Comparison of ENCODE assay signal across 10 cellular contexts in genomic region chrX:10579018-10579752, GRCh38. TPM values are rescaled to one million over a fixed set of nuclear protein-coding genes. Genes with fewer than 3 reads are reported as not detected.
DNase-seq lines count a peak whose midpoint lies in the region; ATAC-seq, FAIRE-seq and TF ChIP-seq lines count a peak whose summit lies in the region.
"Had no signal": no experiment of that assay in that cellular context is flagged by ENCODE, and none has a peak within 500 bp of the region (broad histone marks: within the 10 kb centered on the region; RNA-seq: fewer than 3 reads in every experiment).

No MANE protein-coding gene starts in this region.

- H3K79me2 ChIP-seq in ACC112 (ENCODE audit: control insufficient read depth, insufficient read depth, low read length, unreplicated experiment), result peaks cover 52% of the 10 kb centered on the region

- peak overlapping the region; percentile 72 for H3K4me3 ChIP-seq in ACC112 (ENCODE audit: low read depth, low read length)
- no peak overlapping the region for H3K4me3 ChIP-seq in bronchial epithelial cell (ENCODE audit: low read depth, low read length)
- no peak overlapping the region for H3K4me3 ChIP-seq in right lobe of liver
- H3K4me3 ChIP-seq: skin epidermis had no signal

- peaks cover 8% of the 10 kb centered on the region for H3K36me3 ChIP-seq in ACC112 (ENCODE audit: insufficient read depth, low read length)
- no peaks in the 10 kb centered on the region for H3K36me3 ChIP-seq in bronchial epithelial cell (ENCODE audit: control insufficient read depth, insufficient read depth, low read length)
- H3K36me3 ChIP-seq in right lobe of liver, result no peaks in the 10 kb centered on the region

- H3K27ac ChIP-seq in ACC112 (ENCODE audit: low read depth, low read length) (peak overlapping the region; percentile 100), right lobe of liver (peak overlapping the region; percentile 19 to 59 (median 41))

- H3K4me1 Mint-ChIP-seq in activated CD4-positive, alpha-beta memory T cell treated with anti-CD3 and anti-CD28 coated beads, Interleukin-2, amount 10 ng/mL, durations not matched to agents 7 days and 5 days, result no peaks in the 10 kb centered on the region

- no peaks in the 10 kb centered on the region for H3K36me3 Mint-ChIP-seq in activated CD4-positive, alpha-beta memory T cell treated with anti-CD3 and anti-CD28 coated beads, Interleukin-2, amount 10 ng/mL, durations not matched to agents 7 days and 5 days (ENCODE audit: low read depth)

- 18% methylated on average over 7 of the region's 7 CpGs for WGBS in right lobe of liver (ENCODE audit: insufficient coverage, low coverage, low lambda C conversion rate, missing lambda C conversion rate)

- POLR2A ChIA-PET in activated CD4-positive, alpha-beta memory T cell treated with anti-CD3 and anti-CD28 coated beads, Interleukin-2, amount 10 ng/mL, durations not matched to agents 7 days and 5 days (lab: Charles Lee), result no interaction called here

- no peak for FAIRE-seq in bronchial epithelial cell (lab: Jason Lieb, UNC)

- H3K4me3 Mint-ChIP-seq in activated CD4-positive, alpha-beta memory T cell treated with anti-CD3 and anti-CD28 coated beads, Interleukin-2, amount 10 ng/mL, durations not matched to agents 7 days and 5 days, result no peak overlapping the region

- H3K27me3 Mint-ChIP-seq in activated CD4-positive, alpha-beta memory T cell treated with anti-CD3 and anti-CD28 coated beads, Interleukin-2, amount 10 ng/mL, durations not matched to agents 7 days and 5 days, result no peaks in the 10 kb centered on the region

- peak overlapping the region; percentile 78 for H2AFZ ChIP-seq in ACC112 (ENCODE audit: low read length, unreplicated experiment)

- H3K4me1 ChIP-seq in ACC112 (ENCODE audit: control insufficient read depth, insufficient read depth, low read length, unreplicated experiment), result peaks cover 61% of the 10 kb centered on the region
- peaks cover 0 to 7% (median 0%) of the 10 kb centered on the region in 4 donors for H3K4me1 ChIP-seq in right lobe of liver

- H3K9me3 ChIP-seq in right lobe of liver, result no peaks in the 10 kb centered on the region

- no peaks in the 10 kb centered on the region for H3K27me3 ChIP-seq in ACC112 (ENCODE audit: insufficient read depth, low read length)
- no peaks in the 10 kb centered on the region for H3K27me3 ChIP-seq in bronchial epithelial cell (ENCODE audit: control insufficient read depth, insufficient read depth, low read length)
- no peaks in the 10 kb centered on the region for H3K27me3 ChIP-seq in right lobe of liver

- TF ChIP-seq CTCF in bronchial epithelial cell (IDR thresholded peaks at IDR 0.05; ENCODE audit: insufficient read depth, low read length, severe bottlenecking) (no peak), right lobe of liver (IDR thresholded peaks at IDR 0.05) (no peak)

- CTCF ChIA-PET in activated CD4-positive, alpha-beta memory T cell treated with anti-CD3 and anti-CD28 coated beads, Interleukin-2, amount 10 ng/mL, durations not matched to agents 7 days and 5 days (lab: Charles Lee), result interaction anchor here (0.6 kb wide), 1 partner anchor 893 kb away, joined by 4 read pairs; no protein-coding TSS in a partner anchor

- ATAC-seq in right lobe of liver, result peak; percentile 49 to 71 (median 57)
- ATAC-seq in GM21825 (IDR thresholded peaks at IDR 0.05; ENCODE audit: unreplicated experiment), result no peak

- no peak for TF ChIP-seq POLR2A in right lobe of liver (IDR thresholded peaks at IDR 0.05)

- no peak overlapping the region for H3K27ac Mint-ChIP-seq in activated CD4-positive, alpha-beta memory T cell treated with anti-CD3 and anti-CD28 coated beads, Interleukin-2, amount 10 ng/mL, durations not matched to agents 7 days and 5 days

- intact Hi-C loops in right lobe of liver (cut with DNase I), result no loop called here

- DNase-seq in HS-5 (ENCODE audit: low read depth) (peak; percentile 38), bronchial epithelial cell (ENCODE audit: low read depth) (peak; percentile 78), right lobe of liver (no peak), DMS79 (lab: John Stamatoyannopoulos, UW) (no peak), NCI-H345 treated with DMSO at 0.1 percent for 48 hours (lab: John Stamatoyannopoulos, UW; ENCODE audit: unreplicated experiment) (no peak)
- DNase-seq in activated CD4-positive, alpha-beta memory T cell treated with anti-CD3 and anti-CD28 coated beads, Interleukin-2, amount 10 ng/mL, durations not matched to agents 7 days and 5 days, result no peak
- DNase-seq: NCI-H2029 treated with DMSO at 0.1 percent for 48 hours had no signal

- H3K9me3 Mint-ChIP-seq in activated CD4-positive, alpha-beta memory T cell treated with anti-CD3 and anti-CD28 coated beads, Interleukin-2, amount 10 ng/mL, durations not matched to agents 7 days and 5 days, result peaks cover under 1% of the 10 kb centered on the region

RNA-seq across cellular contexts. Expression of gene MID1, which starts 41.2 kb away (rescaled TPM):
- 3.2 and 3.4 TPM in 2 replicates for total RNA-seq in bronchial epithelial cell
- total RNA-seq in right lobe of liver, result 1 to 10 TPM; 2.2 to 10.0 (median 4.6) TPM
- total RNA-seq in activated CD4-positive, alpha-beta memory T cell treated with anti-CD3 and anti-CD28 coated beads, Interleukin-2, amount 10 ng/mL, durations not matched to agents 7 days and 5 days, result under 1 TPM in 1 of 2 experiments, not detected in 1; 0.08 TPM

Comparison
In these comparisons a context has a peak if more than half of its experiments do, and no peak if none do; other contexts are left out.
1. DNase-seq: peak in HS-5 (single experiment) and bronchial epithelial cell (single experiment); none in right lobe of liver (0 of 3), activated CD4-positive, alpha-beta memory T cell treated with anti-CD3 and anti-CD28 coated beads, Interleukin-2, amount 10 ng/mL, durations not matched to agents 7 days and 5 days (single experiment), DMS79 (single experiment) and NCI-H345 treated with DMSO at 0.1 percent for 48 hours (single experiment).